ENCODE assay signal across 24 cellular contexts in genomic region chr14:75519394-75519793, GRCh38. TPM values are rescaled to one million over a fixed set of nuclear protein-coding genes. Genes with fewer than 3 reads are reported as not detected.
"Had no signal": no experiment of that assay in that cellular context is flagged by ENCODE, and none has a peak within 500 bp of the region (broad histone marks: within the 10 kb centered on the region; RNA-seq: fewer than 3 reads in every experiment).

No MANE protein-coding gene starts in this region.

- H3K4me3 ChIP-seq: body of pancreas, esophagus squamous epithelium, heart right ventricle, right atrium auricular region, testis, transverse colon had no signal

- H3K36me3 Mint-ChIP-seq: mesothelial cell of epicardium, naive B cell had no signal

- H3K4me1 ChIP-seq: testis had no signal

- H3K27ac Mint-ChIP-seq: mesothelial cell of epicardium, naive B cell had no signal

- DNase-seq: activated B cell treated with CpG ODN at 0.5 μM for 24 hours; activated CD8-positive, alpha-beta memory T cell treated with anti-CD3 and anti-CD28 coated beads, Interleukin-2, amount 50 U/mL, for 48 hours; activated effector memory CD4-positive, alpha-beta T cell treated with Interleukin-2 at 50 U/mL for 16 hours; activated naive CD4-positive, alpha-beta T cell treated with anti-CD3 and anti-CD28 coated beads, Interleukin-2, amount 50 U/mL, for 16 hours; activated T-cell treated with anti-CD3 and anti-CD28 coated beads, Interleukin-2, amount 50 U/mL, for 4 hours; aorta; body of pancreas; effector CD4-positive, alpha-beta T cell; esophagus squamous epithelium; foreskin melanocyte; heart right ventricle; naive B cell; nucleus accumbens; stimulated activated CD4-positive, alpha-beta T cell treated with anti-CD3 and anti-CD28 coated beads, Interleukin-2, amount 100 ng/mL, for 24 hours; testis; transverse colon had no signal

- H3K27me3 Mint-ChIP-seq: activated B cell treated with CpG ODN at 0.5 μM for 24 hours, naive B cell, T-cell had no signal

- H3K27me3 ChIP-seq: body of pancreas, right atrium auricular region, testis had no signal

- H3K4me3 Mint-ChIP-seq: mesothelial cell of epicardium; naive B cell; neural crest cell; T-cell; T-helper 2 cell treated with Interferon-gamma antibody and Interleukin-4, amounts not matched to agents 5 μg/mL and 100 μg/mL, for 36 hours had no signal

- ATAC-seq: body of pancreas; stimulated activated naive CD8-positive, alpha-beta T cell treated with anti-CD3 and anti-CD28 coated beads, Interleukin-15, Interleukin-2, amounts not matched to agents 100 U/mL and 50 U/mL, for 24 hours; T-cell had no signal

- H3K9me3 Mint-ChIP-seq: activated B cell treated with CpG ODN at 0.5 μM for 24 hours; activated T-cell treated with anti-CD3 and anti-CD28 coated beads, Interleukin-2, amount 50 U/mL, for 4 hours; mesothelial cell of epicardium; naive B cell; neural crest cell; T-cell; T-helper 2 cell treated with Interferon-gamma antibody and Interleukin-4, amounts not matched to agents 5 μg/mL and 100 μg/mL, for 36 hours had no signal

- H3K27ac ChIP-seq: body of pancreas, esophagus squamous epithelium, heart right ventricle, right atrium auricular region, testis, transverse colon had no signal

- H3K9me3 ChIP-seq: body of pancreas, esophagus squamous epithelium, heart right ventricle, right atrium auricular region, testis, transverse colon had no signal

- H3K4me1 Mint-ChIP-seq: neural crest cell had no signal

- H3K36me3 ChIP-seq: esophagus squamous epithelium, heart right ventricle, right atrium auricular region, transverse colon had no signal

RNA-seq across cellular contexts. Expression of gene BATF, which starts 2.9 kb away (rescaled TPM):
- total RNA-seq: body of pancreas, glomerular endothelial cell, kidney epithelial cell, neural crest cell had no signal
